24 cellular contexts compared by ENCODE assay signal in genomic region chr5:143514915-143515314, GRCh38.
DNase-seq lines count a peak whose midpoint lies in the region; ATAC-seq, FAIRE-seq and TF ChIP-seq lines count a peak whose summit lies in the region.
"Had no signal": no experiment of that assay in that cellular context is flagged by ENCODE, and none has a peak within 500 bp of the region (broad histone marks: within the 10 kb centered on the region; RNA-seq: fewer than 3 reads in every experiment).

No MANE protein-coding gene starts in this region.

- H3K4me1 ChIP-seq in prostate gland (replicated peaks), result no peaks in the 10 kb centered on the region
- H3K4me1 ChIP-seq: sigmoid colon had no signal

- H3K27ac ChIP-seq in prostate gland, result no peak overlapping the region
- H3K27ac ChIP-seq: epithelial cell of prostate, ovary, sigmoid colon, WERI-Rb-1 had no signal

- no peak overlapping the region for H3K4me3 ChIP-seq in astrocyte of the cerebellum (ENCODE audit: low read depth, low read length)
- H3K4me3 ChIP-seq in prostate gland, result no peak overlapping the region
- H3K4me3 ChIP-seq: ovary, sigmoid colon had no signal

- H3K9me3 ChIP-seq in prostate gland, result no peaks in the 10 kb centered on the region
- H3K9me3 ChIP-seq: ovary, sigmoid colon had no signal

- no peak for ATAC-seq in HG02759 (IDR thresholded peaks at IDR 0.05; ENCODE audit: unreplicated experiment)
- ATAC-seq: activated CD8-positive, alpha-beta memory T cell treated with anti-CD3 and anti-CD28 coated beads, Interleukin-2, amount 10 ng/mL, durations not matched to agents 7 days and 5 days; left colon; naive thymus-derived CD8-positive, alpha-beta T cell had no signal

- intact Hi-C loops in prostate gland (cut with DNase I), result no loop called here

- no peaks in the 10 kb centered on the region for H3K36me3 ChIP-seq in prostate gland
- H3K36me3 ChIP-seq: ovary, sigmoid colon, WERI-Rb-1 had no signal

- DNase-seq in GM19239 (ENCODE audit: insufficient read length, low spot score) (no peak), astrocyte of the cerebellum (ENCODE audit: low read depth) (peak; percentile 63), iris pigment epithelial cell (ENCODE audit: low read depth) (peak; percentile 74), stromal cell of bone marrow (ENCODE audit: low read depth) (peak; percentile 92), prostate gland (ENCODE audit: low spot score) (no peak), NCI-H1436 (lab: John Stamatoyannopoulos, UW) (no peak)
- DNase-seq: activated CD4-positive, alpha-beta T cell treated with anti-CD3 and anti-CD28 coated beads, Interleukin-2, amount 10 ng/mL, durations not matched to agents 7 days and 5 days; activated CD8-positive, alpha-beta memory T cell treated with anti-CD3 and anti-CD28 coated beads, Interleukin-2, amount 10 ng/mL, durations not matched to agents 7 days and 5 days; activated naive CD4-positive, alpha-beta T cell treated with anti-CD3 and anti-CD28 coated beads, Interleukin-2, amount 10 ng/mL, durations not matched to agents 7 days and 5 days; CD4-positive, CD25-positive, alpha-beta regulatory T cell; Karpas-422; left colon; naive thymus-derived CD8-positive, alpha-beta T cell; NCI-H1092 treated with DMSO at 0.1 percent for 48 hours; NCI-H2107; NCI-H526; ovary; sigmoid colon; substantia nigra; WERI-Rb-1 had no signal

- no peaks in the 10 kb centered on the region for H3K27me3 ChIP-seq in prostate gland (replicated peaks; ENCODE audit: insufficient read depth)
- H3K27me3 ChIP-seq: ovary, sigmoid colon had no signal

- no peak for TF ChIP-seq POLR2A in prostate gland (IDR thresholded peaks at IDR 0.05)

- FAIRE-seq in GM19239 (lab: Jason Lieb, UNC), result peak; percentile 11
- FAIRE-seq: G401.6, HTR-8/SVneo had no signal

- no peak for TF ChIP-seq CTCF in astrocyte of the cerebellum (IDR thresholded peaks at IDR 0.05; ENCODE audit: low read depth, low read length, missing control alignments)
- TF ChIP-seq CTCF in prostate gland (IDR thresholded peaks at IDR 0.05), result no peak

- in situ Hi-C loops in astrocyte of the cerebellum (cut with HindIII; ENCODE audit: low sequenced_read_pairs), result no loop called here

Comparison
In these comparisons a context has a peak if more than half of its experiments do, and no peak if none do; other contexts are left out.
1. DNase-seq: peak in astrocyte of the cerebellum (single experiment), iris pigment epithelial cell (single experiment) and stromal cell of bone marrow (single experiment); none in GM19239 (single experiment), prostate gland (single experiment) and NCI-H1436 (single experiment).